ENCODE assay signal across 22 cellular contexts in the genomic region with DNA sequence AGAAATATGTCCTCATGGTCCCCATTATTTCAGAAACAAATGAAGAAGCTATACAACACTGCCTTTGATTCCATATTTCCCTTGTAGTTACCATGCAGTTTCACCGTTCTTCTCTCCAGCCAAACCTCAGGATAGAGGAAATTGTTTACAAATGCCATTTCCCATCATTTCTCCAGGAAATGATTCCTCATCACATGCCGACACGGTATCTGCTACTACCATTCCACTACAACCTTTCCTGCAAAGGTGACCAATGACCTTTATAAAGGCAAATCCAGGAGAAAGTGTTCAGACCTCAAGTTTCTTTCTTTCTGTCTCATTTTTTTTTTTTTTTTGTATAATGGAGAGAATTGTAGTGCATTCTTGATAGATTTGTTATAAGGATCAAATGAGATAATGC.
DNase-seq lines count a peak whose midpoint lies in the region; ATAC-seq, FAIRE-seq and TF ChIP-seq lines count a peak whose summit lies in the region.
"Had no signal": no experiment of that assay in that cellular context is flagged by ENCODE, and none has a peak within 500 bp of the region (broad histone marks: within the 10 kb centered on the region; RNA-seq: fewer than 3 reads in every experiment).

No MANE protein-coding gene starts in this region.

- no peaks in the 10 kb centered on the region for H3K9me1 ChIP-seq in endothelial cell of umbilical vein (replicated peaks; ENCODE audit: control insufficient read depth, extremely low read depth, insufficient read depth, low read length)

- no peaks in the 10 kb centered on the region for H4K20me1 ChIP-seq in endothelial cell of umbilical vein (replicated peaks; ENCODE audit: control insufficient read depth, extremely low read depth, insufficient read depth, low read length)
- H4K20me1 ChIP-seq: BLaER1 treated with 17β-estradiol and CSF1 and Interleukin-3, amounts not matched to agents 10 nM and 100 nM had no signal

- ATAC-seq in GM18868 (IDR thresholded peaks at IDR 0.05; ENCODE audit: unreplicated experiment): no peak

- no TSS peak for BruUV-seq in endothelial cell of umbilical vein (replicated peaks; lab: Mats Ljungman, UMichigan)

- TF ChIP-seq POLR2A in endothelial cell of umbilical vein (IDR thresholded peaks at IDR 0.05; ENCODE audit: low read depth, low read length): peak; percentile 67

- peak; percentile 74 for DNase-seq in dermis blood vessel endothelial cell
- DNase-seq in endothelial cell of umbilical vein (ENCODE audit: low read depth, low spot score): peak; percentile 88
- peak; percentile 74 to 91 for DNase-seq in lung microvascular endothelial cell (ENCODE audit: low read depth in 2 of 2)
- peak; percentile 81 for DNase-seq in pulmonary artery endothelial cell (ENCODE audit: low read depth, low spot score)
- DNase-seq in NCI-H446 (lab: John Stamatoyannopoulos, UW): no peak
- DNase-seq in NCI-H1048 (lab: John Stamatoyannopoulos, UW): no peak
- DNase-seq in DMS114 treated with DMSO at 0.1 percent for 48 hours (lab: John Stamatoyannopoulos, UW; ENCODE audit: unreplicated experiment): no peak
- DNase-seq: 8988T; ACHN; CD4-positive, alpha-beta memory T cell; CD4-positive, CD25-positive, alpha-beta regulatory T cell; CD8-positive, alpha-beta memory T cell; COR-L47; DMS 273 treated with DMSO at 0.1 percent for 48 hours; DMS79 treated with DMSO at 0.1 percent for 48 hours; GF-D8 had no signal

- H3K4me3 ChIP-seq in endothelial cell of umbilical vein (replicated peaks in 1 of 3; ENCODE audit: insufficient read depth in 1 of 3, low read depth in 1 of 3, low read length in 3 of 3): no peak overlapping the region
- H3K4me3 ChIP-seq: BLaER1 treated with 17β-estradiol and CSF1 and Interleukin-3, amounts not matched to agents 10 nM and 100 nM had no signal

- CTCF ChIA-PET in endothelial cell of umbilical vein (lab: Charles Lee): interaction anchor here (0.7 to 1.9 kb wide), 5 partner anchors 13 to 630 kb away, joined by 3 to 8 read pairs (median 4); no protein-coding TSS in a partner anchor

- intact Hi-C loops in endothelial cell of umbilical vein (cut with micrococcal nuclease): loop anchor here (2.0 kb wide), 2 partner anchors 20 to 106 kb away; no protein-coding TSS in a partner anchor

- dilution Hi-C loops in endothelial cell of umbilical vein (cut with MboI; ENCODE audit: extremely low pct_ligation_motif_present, low sequenced_read_pairs): no loop called here

- no peaks in the 10 kb centered on the region for H3K36me3 ChIP-seq in endothelial cell of umbilical vein (ENCODE audit: control insufficient read depth in 2 of 2, extremely low read depth in 1 of 2, insufficient read depth in 2 of 2, low read length in 2 of 2)
- H3K36me3 ChIP-seq: BLaER1 treated with 17β-estradiol and CSF1 and Interleukin-3, amounts not matched to agents 10 nM and 100 nM had no signal

- peaks cover 19% of the 10 kb centered on the region for H3K4me1 ChIP-seq in endothelial cell of umbilical vein (ENCODE audit: control insufficient read depth, extremely low read depth, insufficient read depth, low read length)
- H3K4me1 ChIP-seq: BLaER1 treated with 17β-estradiol and CSF1 and Interleukin-3, amounts not matched to agents 10 nM and 100 nM had no signal

- TF ChIP-seq CTCF in endothelial cell of umbilical vein (IDR thresholded peaks at IDR 0.05; ENCODE audit: extremely low read depth in 1 of 2, insufficient read depth in 1 of 2, low read depth in 1 of 2, low read length in 2 of 2): no peak

- no peaks in the 10 kb centered on the region for H3K27me3 ChIP-seq in endothelial cell of umbilical vein (ENCODE audit: control insufficient read depth in 2 of 2, insufficient read depth in 2 of 2, low read length in 2 of 2)
- H3K27me3 ChIP-seq: BLaER1 treated with 17β-estradiol and CSF1 and Interleukin-3, amounts not matched to agents 10 nM and 100 nM had no signal

- no peak overlapping the region for H2AFZ ChIP-seq in endothelial cell of umbilical vein (ENCODE audit: low read depth, low read length)

- peak; percentile 79 for FAIRE-seq in endothelial cell of umbilical vein (lab: Jason Lieb, UNC)
- FAIRE-seq: A204.1, G401.6, GM12891 had no signal

- no peak overlapping the region for H3K9ac ChIP-seq in endothelial cell of umbilical vein (replicated peaks; ENCODE audit: extremely low read depth, insufficient read depth, low read length)
- H3K9ac ChIP-seq: BLaER1 treated with 17β-estradiol and CSF1 and Interleukin-3, amounts not matched to agents 10 nM and 100 nM had no signal

- POLR2A ChIA-PET in endothelial cell of umbilical vein (lab: Charles Lee): no interaction called here

- H3K27ac ChIP-seq in endothelial cell of umbilical vein (ENCODE audit: insufficient read depth, low read depth, low read length): no peak overlapping the region
- H3K27ac ChIP-seq: BLaER1 treated with 17β-estradiol and CSF1 and Interleukin-3, amounts not matched to agents 10 nM and 100 nM; C4-2B had no signal

- no peaks in the 10 kb centered on the region for H3K79me2 ChIP-seq in endothelial cell of umbilical vein (ENCODE audit: control insufficient read depth, insufficient read depth, low read length)

- no peaks in the 10 kb centered on the region for H3K9me3 ChIP-seq in endothelial cell of umbilical vein (replicated peaks; ENCODE audit: control insufficient read depth, insufficient read depth, low read length)
- H3K9me3 ChIP-seq: BLaER1 treated with 17β-estradiol and CSF1 and Interleukin-3, amounts not matched to agents 10 nM and 100 nM had no signal

- H3K4me2 ChIP-seq in endothelial cell of umbilical vein (ENCODE audit: insufficient read depth, low read length): peak overlapping the region; percentile 6
- H3K4me2 ChIP-seq: BLaER1 treated with 17β-estradiol and CSF1 and Interleukin-3, amounts not matched to agents 10 nM and 100 nM had no signal

TF ChIP-seq in endothelial cell of umbilical vein, 7 proteins besides CTCF, POLR2A, EP300 and RAD21:
- TF ChIP-seq MAX (IDR thresholded peaks at IDR 0.05; ENCODE audit: insufficient read depth, insufficient read length) (no peak), FOS (IDR thresholded peaks at IDR 0.05; ENCODE audit: borderline replicate concordance, insufficient read depth, low read length) (peak; percentile 41), GATA2 (IDR thresholded peaks at IDR 0.05; ENCODE audit: insufficient read depth, insufficient read length, low read depth, low read length) (peak; percentile 73), MYC (IDR thresholded peaks at IDR 0.05; ENCODE audit: low read depth, low read length) (no peak), JUN (IDR thresholded peaks at IDR 0.05; ENCODE audit: borderline replicate concordance, insufficient read depth, insufficient read length, low read depth) (peak; percentile 47), POLR2AphosphoS5 (IDR thresholded peaks at IDR 0.05; ENCODE audit: insufficient read depth, low read depth, low read length) (peak; percentile 57), EZH2 (IDR thresholded peaks at IDR 0.05; ENCODE audit: borderline replicate concordance, low read depth, low read length, severe bottlenecking) (no peak)

Comparison
In these comparisons a context has a peak if more than half of its experiments do, and no peak if none do; other contexts are left out.
1. DNase-seq: peak in dermis blood vessel endothelial cell (single experiment), endothelial cell of umbilical vein (single experiment), lung microvascular endothelial cell (2 of 2) and pulmonary artery endothelial cell (single experiment); none in NCI-H446 (0 of 2), NCI-H1048 (single experiment) and DMS114 treated with DMSO at 0.1 percent for 48 hours (single experiment).